In genomic region chr13:48037346-48038173, GRCh38 we compare ENCODE assay signal across 8 cellular contexts. TPM values are rescaled to one million over a fixed set of nuclear protein-coding genes. Genes with fewer than 3 reads are reported as not detected.
DNase-seq lines count a peak whose midpoint lies in the region; ATAC-seq, FAIRE-seq and TF ChIP-seq lines count a peak whose summit lies in the region.

Gene NUDT15 (plus strand): TSS chr13:48037726. CDS start chr13:48037747, 21 bp downstream.

- no peaks in the 10 kb centered on the region for H3K27me3 ChIP-seq in OCI-LY1 (ENCODE audit: insufficient read depth, low read length)

- H4K20me1 ChIP-seq in OCI-LY1 (ENCODE audit: insufficient read depth, low read length) = no peaks in the 10 kb centered on the region

- H3K9me3 ChIP-seq in OCI-LY1 (ENCODE audit: low read length) = no peaks in the 10 kb centered on the region

- peak; percentile 50 for FAIRE-seq in endometrium (lab: Jason Lieb, UNC)

- DNase-seq in DMS114 treated with DMSO at 0.1 percent for 48 hours (lab: John Stamatoyannopoulos, UW; ENCODE audit: unreplicated experiment) (peak; percentile 78), HuH-7 (ENCODE audit: low spot score) (peak; percentile 90), mesothelial cell of epicardium (ENCODE audit: low spot score in 2 of 2, unreplicated experiment in 2 of 2) (peak; percentile 83 to 94)
- peak; percentile 94 for DNase-seq in activated CD8-positive, alpha-beta memory T cell treated with anti-CD3 and anti-CD28 coated beads, Interleukin-2, amount 50 U/mL, for 4 hours
- DNase-seq in stimulated activated CD8-positive, alpha-beta memory T cell treated with anti-CD3 and anti-CD28 coated beads, Interleukin-15, amount 100 ng/mL, for 48 hours (ENCODE audit: low read depth in 2 of 2) = peak; percentile 91 to 92

- peaks cover 20% of the 10 kb centered on the region for H3K9me3 Mint-ChIP-seq in mesothelial cell of epicardium

- H3K27ac ChIP-seq in OCI-LY1 (ENCODE audit: low read depth, low read length, poor library complexity, severe bottlenecking) = peak within 1 kb of the TSS; percentile 88

- peak within 1 kb of the TSS; percentile 70 for H3K9ac ChIP-seq in OCI-LY1 (ENCODE audit: low read length)

- H3K79me2 ChIP-seq in OCI-LY1 (ENCODE audit: insufficient read depth, low read length) = peaks cover 4% of the 10 kb centered on the region; the same call in 1 of the 2 replicates

- ATAC-seq in GM21515 (IDR thresholded peaks at IDR 0.05; ENCODE audit: unreplicated experiment) = peak; percentile 96

- no peaks in the 10 kb centered on the region for H3K9me2 ChIP-seq in OCI-LY1 (ENCODE audit: low read depth, low read length)

- peak within 1 kb of the TSS; percentile 87 for H3K4me2 ChIP-seq in OCI-LY1 (ENCODE audit: low read length)

- H3K4me3 Mint-ChIP-seq in mesothelial cell of epicardium = peak within 1 kb of the TSS; percentile 89

- no peaks in the 10 kb centered on the region for H3K27me3 Mint-ChIP-seq in mesothelial cell of epicardium (ENCODE audit: low read depth)

- H3F3A ChIP-seq in OCI-LY1 (ENCODE audit: insufficient read depth, low read length) = no peaks in the 10 kb centered on the region

- H3K4me1 ChIP-seq in OCI-LY1 (ENCODE audit: insufficient read depth, low read length, severe bottlenecking) = peaks cover 23% of the 10 kb centered on the region

- H3K4me3 ChIP-seq in OCI-LY1 (ENCODE audit: low read depth, low read length, poor library complexity, severe bottlenecking) = peak within 1 kb of the TSS; percentile 69

- H3K36me3 Mint-ChIP-seq in mesothelial cell of epicardium = peaks cover 29% of the 10 kb centered on the region

- H3K36me3 ChIP-seq in OCI-LY1 (ENCODE audit: insufficient read depth, low read length) = peaks cover 27% of the 10 kb centered on the region

- TF ChIP-seq CTCF in OCI-LY1 (IDR thresholded peaks at IDR 0.05; ENCODE audit: low read length) = peak; percentile 98
- peak; percentile 97 for TF ChIP-seq CTCF in mesothelial cell of epicardium (IDR thresholded peaks at IDR 0.05; ENCODE audit: unreplicated experiment)

- H2AFZ ChIP-seq in OCI-LY1 (ENCODE audit: low read length) = no peak within 1 kb of the TSS; the same call in 1 of the 2 replicates

- H3K4me1 Mint-ChIP-seq in mesothelial cell of epicardium = peaks cover 21% of the 10 kb centered on the region

- H3K27ac Mint-ChIP-seq in mesothelial cell of epicardium = peak within 1 kb of the TSS; percentile 93

RNA-seq across cellular contexts. Expression of gene NUDT15, which starts in this region (rescaled TPM):
- 10.4 to 10.8 TPM (median 10.6 TPM) in 3 replicates for total RNA-seq in mesothelial cell of epicardium

Comparison
In these comparisons a context has a peak if more than half of its experiments do, and no peak if none do; other contexts are left out.
1. Peak in every context shown above with its lines: DNase-seq, ATAC-seq, H3K4me3 ChIP-seq and H3K27ac ChIP-seq.